In genomic region chr1:34770891-34771508, GRCh38 we compare ENCODE assay signal across 17 cellular contexts. TPM values are rescaled to one million over a fixed set of nuclear protein-coding genes. Genes with fewer than 3 reads are reported as not detected.
"Had no signal": no experiment of that assay in that cellular context is flagged by ENCODE, and none has a peak within 500 bp of the region (broad histone marks: within the 10 kb centered on the region; RNA-seq: fewer than 3 reads in every experiment).

No MANE protein-coding gene starts in this region.

- H3K9me3 Mint-ChIP-seq: activated CD4-positive, alpha-beta T cell treated with anti-CD3 and anti-CD28 coated beads, Interleukin-2, amount 10 ng/mL, durations not matched to agents 7 days and 5 days; activated naive CD8-positive, alpha-beta T cell treated with anti-CD3 and anti-CD28 coated beads for 36 hours; activated T-cell treated with anti-CD3 and anti-CD28 coated beads, Interleukin-2, amount 50 U/mL, for 72 hours; naive thymus-derived CD8-positive, alpha-beta T cell had no signal

- DNase-seq: activated CD4-positive, alpha-beta T cell treated with anti-CD3 and anti-CD28 coated beads, Interleukin-2, amount 10 ng/mL, durations not matched to agents 7 days and 5 days; activated CD8-positive, alpha-beta memory T cell treated with anti-CD3 and anti-CD28 coated beads, Interleukin-2, amount 50 U/mL, for 48 hours; activated naive CD8-positive, alpha-beta T cell treated with anti-CD3 and anti-CD28 coated beads for 36 hours; activated T-cell treated with anti-CD3 and anti-CD28 coated beads, Interleukin-2, amount 50 U/mL, for 72 hours; brain microvascular endothelial cell; gastrocnemius medialis; heart right ventricle; left colon; naive thymus-derived CD8-positive, alpha-beta T cell; stimulated activated CD4-positive, alpha-beta T cell treated with anti-CD3 and anti-CD28 coated beads, Interleukin-4, amount 100 ng/mL, for 24 hours; stimulated activated naive CD4-positive, alpha-beta T cell treated with Interleukin-2 at 50 U/mL for 16 hours; substantia nigra; upper lobe of left lung had no signal

- ATAC-seq: activated T-cell treated with anti-CD3 and anti-CD28 coated beads, Interleukin-2, amount 50 U/mL, for 72 hours; gastrocnemius medialis; heart right ventricle; left colon; naive thymus-derived CD8-positive, alpha-beta T cell had no signal

- H3K27ac Mint-ChIP-seq: activated CD4-positive, alpha-beta T cell treated with anti-CD3 and anti-CD28 coated beads, Interleukin-2, amount 10 ng/mL, durations not matched to agents 7 days and 5 days; activated naive CD8-positive, alpha-beta T cell treated with anti-CD3 and anti-CD28 coated beads for 36 hours; activated T-cell treated with anti-CD3 and anti-CD28 coated beads, Interleukin-2, amount 50 U/mL, for 72 hours; naive thymus-derived CD8-positive, alpha-beta T cell had no signal

- H3K4me1 Mint-ChIP-seq: activated CD4-positive, alpha-beta T cell treated with anti-CD3 and anti-CD28 coated beads, Interleukin-2, amount 10 ng/mL, durations not matched to agents 7 days and 5 days; activated naive CD8-positive, alpha-beta T cell treated with anti-CD3 and anti-CD28 coated beads for 36 hours; naive thymus-derived CD8-positive, alpha-beta T cell had no signal

- H3K27ac ChIP-seq: brain microvascular endothelial cell, gastrocnemius medialis, heart right ventricle, upper lobe of left lung had no signal

- H3K36me3 Mint-ChIP-seq: activated naive CD8-positive, alpha-beta T cell treated with anti-CD3 and anti-CD28 coated beads for 36 hours; naive thymus-derived CD8-positive, alpha-beta T cell had no signal

- H3K27me3 ChIP-seq: brain microvascular endothelial cell, gastrocnemius medialis, upper lobe of left lung had no signal

- H3K4me3 Mint-ChIP-seq: activated CD4-positive, alpha-beta T cell treated with anti-CD3 and anti-CD28 coated beads, Interleukin-2, amount 10 ng/mL, durations not matched to agents 7 days and 5 days; activated naive CD8-positive, alpha-beta T cell treated with anti-CD3 and anti-CD28 coated beads for 36 hours; activated T-cell treated with anti-CD3 and anti-CD28 coated beads, Interleukin-2, amount 50 U/mL, for 72 hours; naive thymus-derived CD8-positive, alpha-beta T cell had no signal

- H3K9me3 ChIP-seq: gastrocnemius medialis, heart right ventricle, upper lobe of left lung had no signal

- H3K4me3 ChIP-seq: gastrocnemius medialis, heart right ventricle, upper lobe of left lung had no signal

- H3K4me1 ChIP-seq: gastrocnemius medialis, heart right ventricle, upper lobe of left lung had no signal

- H3K27me3 Mint-ChIP-seq: activated CD4-positive, alpha-beta T cell treated with anti-CD3 and anti-CD28 coated beads, Interleukin-2, amount 10 ng/mL, durations not matched to agents 7 days and 5 days; activated naive CD8-positive, alpha-beta T cell treated with anti-CD3 and anti-CD28 coated beads for 36 hours had no signal

- H3K36me3 ChIP-seq: brain microvascular endothelial cell, gastrocnemius medialis, heart right ventricle, upper lobe of left lung had no signal

RNA-seq across cellular contexts. Expression of gene GJB3, which starts 10.0 kb away (rescaled TPM):
- total RNA-seq: activated CD4-positive, alpha-beta T cell treated with anti-CD3 and anti-CD28 coated beads, Interleukin-2, amount 10 ng/mL, durations not matched to agents 7 days and 5 days; activated naive CD8-positive, alpha-beta T cell treated with anti-CD3 and anti-CD28 coated beads for 36 hours; activated T-cell treated with anti-CD3 and anti-CD28 coated beads, Interleukin-2, amount 50 U/mL, for 72 hours; cerebellum; gastrocnemius medialis; heart right ventricle; lung microvascular endothelial cell; naive thymus-derived CD8-positive, alpha-beta T cell had no signal
- polyA plus RNA-seq: heart right ventricle; naive thymus-derived CD8-positive, alpha-beta T cell had no signal

RNA-seq across cellular contexts. Expression of gene GJB4, which starts 11.5 kb away (rescaled TPM):
- total RNA-seq: activated CD4-positive, alpha-beta T cell treated with anti-CD3 and anti-CD28 coated beads, Interleukin-2, amount 10 ng/mL, durations not matched to agents 7 days and 5 days; activated naive CD8-positive, alpha-beta T cell treated with anti-CD3 and anti-CD28 coated beads for 36 hours; activated T-cell treated with anti-CD3 and anti-CD28 coated beads, Interleukin-2, amount 50 U/mL, for 72 hours; cerebellum; dermis microvascular lymphatic vessel endothelial cell; gastrocnemius medialis; heart right ventricle; lung microvascular endothelial cell; naive thymus-derived CD8-positive, alpha-beta T cell; upper lobe of left lung had no signal
- polyA plus RNA-seq: heart right ventricle; naive thymus-derived CD8-positive, alpha-beta T cell had no signal

RNA-seq across cellular contexts. Expression of gene GJB5, which starts 16.2 kb away (rescaled TPM):
- total RNA-seq: activated CD4-positive, alpha-beta T cell treated with anti-CD3 and anti-CD28 coated beads, Interleukin-2, amount 10 ng/mL, durations not matched to agents 7 days and 5 days; activated naive CD8-positive, alpha-beta T cell treated with anti-CD3 and anti-CD28 coated beads for 36 hours; activated T-cell treated with anti-CD3 and anti-CD28 coated beads, Interleukin-2, amount 50 U/mL, for 72 hours; cerebellum; dermis microvascular lymphatic vessel endothelial cell; epithelial cell of proximal tubule; gastrocnemius medialis; heart right ventricle; left colon; lung microvascular endothelial cell; naive thymus-derived CD8-positive, alpha-beta T cell had no signal
- polyA plus RNA-seq: heart right ventricle; naive thymus-derived CD8-positive, alpha-beta T cell had no signal

RNA-seq across cellular contexts. Expression of gene GJA4, which starts 21.8 kb away (rescaled TPM):
- total RNA-seq: activated CD4-positive, alpha-beta T cell treated with anti-CD3 and anti-CD28 coated beads, Interleukin-2, amount 10 ng/mL, durations not matched to agents 7 days and 5 days; activated naive CD8-positive, alpha-beta T cell treated with anti-CD3 and anti-CD28 coated beads for 36 hours; epithelial cell of proximal tubule; naive thymus-derived CD8-positive, alpha-beta T cell had no signal
- polyA plus RNA-seq: naive thymus-derived CD8-positive, alpha-beta T cell had no signal
